ENCODE assay signal across 17 cellular contexts in genomic region chr5:39639618-39640078, GRCh38.
DNase-seq lines count a peak whose midpoint lies in the region; TF ChIP-seq lines count a peak whose summit lies in the region.
"Had no signal": no experiment of that assay in that cellular context is flagged by ENCODE, and none has a peak within 500 bp of the region (broad histone marks: within the 10 kb centered on the region; RNA-seq: fewer than 3 reads in every experiment).

No MANE protein-coding gene starts in this region.

- H3K9me3 ChIP-seq in skeletal muscle satellite cell (replicated peaks; ENCODE audit: low read length), result no peaks in the 10 kb centered on the region
- H3K9me3 ChIP-seq in endodermal cell (ENCODE audit: control insufficient read depth, low read length), result no peaks in the 10 kb centered on the region
- H3K9me3 ChIP-seq: body of pancreas had no signal

- H3K4me3 ChIP-seq in fibroblast of mammary gland (ENCODE audit: control insufficient read depth, low read depth, low read length), result no peak overlapping the region
- H3K4me3 ChIP-seq in skeletal muscle satellite cell (ENCODE audit: low read length), result no peak overlapping the region
- no peak overlapping the region for H3K4me3 ChIP-seq in endodermal cell (ENCODE audit: low read length)
- H3K4me3 ChIP-seq: BLaER1, body of pancreas had no signal

- H3K27ac Mint-ChIP-seq in endodermal cell, result no peak overlapping the region
- H3K27ac Mint-ChIP-seq: T-helper 2 cell treated with Interferon-gamma antibody and Interleukin-4, amounts not matched to agents 5 μg/mL and 100 μg/mL, for 36 hours had no signal

- H3K27ac ChIP-seq in endodermal cell (ENCODE audit: low read depth, low read length), result no peak overlapping the region
- H3K27ac ChIP-seq: BLaER1, body of pancreas had no signal

- H3K36me3 Mint-ChIP-seq in endodermal cell (ENCODE audit: low read depth), result no peaks in the 10 kb centered on the region

- H3K36me3 ChIP-seq in skeletal muscle satellite cell (ENCODE audit: insufficient read depth, low read length), result no peaks in the 10 kb centered on the region
- no peaks in the 10 kb centered on the region for H3K36me3 ChIP-seq in endodermal cell (ENCODE audit: control insufficient read depth, insufficient read depth, low read length)
- H3K36me3 ChIP-seq: BLaER1 had no signal

- peak overlapping the region; percentile 21 for H3K4me2 ChIP-seq in skeletal muscle satellite cell (ENCODE audit: low read length)
- H3K4me2 ChIP-seq: BLaER1 had no signal

- 90 to 94% methylated on average over 2 to 3 of the region's 3 CpGs for WGBS in endodermal cell (ENCODE audit: insufficient coverage in 1 of 2, insufficient read length in 1 of 2), 2 experiments

- no peaks in the 10 kb centered on the region for H3K27me3 Mint-ChIP-seq in endodermal cell (ENCODE audit: insufficient read depth)

- H3K9me3 Mint-ChIP-seq in endodermal cell, result no peaks in the 10 kb centered on the region
- H3K9me3 Mint-ChIP-seq: T-helper 2 cell treated with Interferon-gamma antibody and Interleukin-4, amounts not matched to agents 5 μg/mL and 100 μg/mL, for 36 hours had no signal

- H3K4me1 ChIP-seq in skeletal muscle satellite cell (ENCODE audit: control insufficient read depth, insufficient read depth, low read length) (peaks cover 36% of the 10 kb centered on the region), endodermal cell (ENCODE audit: control insufficient read depth, insufficient read depth, low read length) (no peaks in the 10 kb centered on the region)
- H3K4me1 ChIP-seq: BLaER1, body of pancreas had no signal

- peak; percentile 85 for DNase-seq in HCEC 1CT
- peak; percentile 5 for DNase-seq in RKO (ENCODE audit: low spot score)
- DNase-seq in fibroblast of mammary gland (ENCODE audit: low read depth), result peak; percentile 64
- no peak for DNase-seq in middle frontal gyrus (ENCODE audit: extremely low spot score, low spot score)
- DNase-seq in NK-92 treated with Interleukin-12 subunit alpha and Interleukin-12 subunit beta, amount 100 ng/mL, for 24 hours (lab: John Stamatoyannopoulos, UW), result no peak
- DNase-seq in endodermal cell, result no peak
- DNase-seq: activated naive CD4-positive, alpha-beta T cell treated with Interleukin-2 at 50 U/mL for 16 hours; body of pancreas; DMS 273 treated with DMSO at 0.1 percent for 48 hours; foreskin melanocyte; NCI-H2029 treated with DMSO at 0.1 percent for 48 hours; NCI-H748 treated with DMSO at 0.1 percent for 48 hours; Right ventricle myocardium superior had no signal

- H3K9ac ChIP-seq in skeletal muscle satellite cell (ENCODE audit: low read depth, low read length) (peak overlapping the region; percentile 10), endodermal cell (ENCODE audit: extremely low read depth, low read length, poor library complexity, severe bottlenecking) (no peak overlapping the region)
- H3K9ac ChIP-seq: BLaER1 had no signal

- TF ChIP-seq CTCF in fibroblast of mammary gland (conservative IDR thresholded peaks at IDR 0.05; ENCODE audit: control insufficient read depth, insufficient read depth, low read depth, low read length), result no peak
- no peak for TF ChIP-seq CTCF in endodermal cell (conservative IDR thresholded peaks at IDR 0.05)

- H3K4me1 Mint-ChIP-seq in endodermal cell, result no peaks in the 10 kb centered on the region
- H3K4me1 Mint-ChIP-seq: neural crest cell had no signal

- H3K27me3 ChIP-seq in skeletal muscle satellite cell (ENCODE audit: control insufficient read depth, insufficient read depth, low read length), result no peaks in the 10 kb centered on the region
- H3K27me3 ChIP-seq in endodermal cell (ENCODE audit: control insufficient read depth, insufficient read depth, low read length, poor library complexity, severe bottlenecking), result no peaks in the 10 kb centered on the region
- H3K27me3 ChIP-seq: BLaER1, body of pancreas had no signal

- no peak overlapping the region for H3K4me3 Mint-ChIP-seq in endodermal cell
- H3K4me3 Mint-ChIP-seq: neural crest cell; T-helper 2 cell treated with Interferon-gamma antibody and Interleukin-4, amounts not matched to agents 5 μg/mL and 100 μg/mL, for 36 hours had no signal

Comparison
In these comparisons a context has a peak if more than half of its experiments do, and no peak if none do; other contexts are left out.
1. DNase-seq: peak in HCEC 1CT (single experiment), RKO (single experiment) and fibroblast of mammary gland (single experiment); none in middle frontal gyrus (single experiment), NK-92 treated with Interleukin-12 subunit alpha and Interleukin-12 subunit beta, amount 100 ng/mL, for 24 hours (single experiment) and endodermal cell (single experiment).